In the genomic region with DNA sequence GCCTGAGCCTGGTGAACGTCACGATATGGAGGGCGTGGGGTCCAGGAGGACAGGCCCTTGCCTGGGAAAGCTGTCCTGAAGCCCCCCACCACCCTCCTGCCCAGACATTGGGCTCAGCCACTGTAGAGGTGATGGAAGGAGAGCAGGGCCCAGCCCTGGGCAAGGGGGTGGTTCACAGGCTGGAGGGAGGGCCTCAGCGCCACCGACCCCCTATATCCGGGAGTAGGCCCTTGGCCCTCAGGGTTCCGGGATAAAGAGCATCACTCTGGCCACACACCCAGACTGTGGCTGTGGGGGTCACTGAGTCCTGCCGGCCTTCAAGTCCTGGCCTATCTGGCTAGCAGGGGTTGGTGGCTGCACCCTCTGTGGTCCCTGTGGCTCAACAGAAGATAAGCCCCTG, we compare ENCODE assay signal across 15 cellular contexts. TPM values are rescaled to one million over a fixed set of nuclear protein-coding genes. Genes with fewer than 3 reads are reported as not detected.
A peak's percentile ranks its signal among the peaks of the same experiment; 100 is the strongest.
DNase-seq lines count a peak whose midpoint lies in the region; ATAC-seq, FAIRE-seq and TF ChIP-seq lines count a peak whose summit lies in the region.
"Had no signal": no experiment of that assay in that cellular context is flagged by ENCODE, and none has a peak within 500 bp of the region (broad histone marks: within the 10 kb centered on the region; RNA-seq: fewer than 3 reads in every experiment).

No MANE protein-coding gene starts in this region.

- H3K4me3 Mint-ChIP-seq in activated CD8-positive, alpha-beta T cell treated with anti-CD3 and anti-CD28 coated beads, Interleukin-2, amount 10 ng/mL, durations not matched to agents 7 days and 5 days, result no peak overlapping the region
- H3K4me3 Mint-ChIP-seq in activated CD8-positive, alpha-beta T cell treated with anti-CD3 and anti-CD28 coated beads for 36 hours, result no peak overlapping the region
- H3K4me3 Mint-ChIP-seq: CD8-positive, alpha-beta T cell had no signal

- H3K9me3 Mint-ChIP-seq in activated CD8-positive, alpha-beta T cell treated with anti-CD3 and anti-CD28 coated beads, Interleukin-2, amount 10 ng/mL, durations not matched to agents 7 days and 5 days (ENCODE audit: insufficient read depth), result no peaks in the 10 kb centered on the region
- no peaks in the 10 kb centered on the region for H3K9me3 Mint-ChIP-seq in activated CD8-positive, alpha-beta T cell treated with anti-CD3 and anti-CD28 coated beads for 36 hours
- H3K9me3 Mint-ChIP-seq: CD8-positive, alpha-beta T cell had no signal

- no peaks in the 10 kb centered on the region for H3K36me3 Mint-ChIP-seq in activated CD8-positive, alpha-beta T cell treated with anti-CD3 and anti-CD28 coated beads, Interleukin-2, amount 10 ng/mL, durations not matched to agents 7 days and 5 days (ENCODE audit: low read depth)
- H3K36me3 Mint-ChIP-seq in activated CD8-positive, alpha-beta T cell treated with anti-CD3 and anti-CD28 coated beads for 36 hours (ENCODE audit: low read depth), result no peaks in the 10 kb centered on the region
- H3K36me3 Mint-ChIP-seq: CD8-positive, alpha-beta T cell had no signal

- POLR2A ChIA-PET in activated CD8-positive, alpha-beta T cell treated with anti-CD3 and anti-CD28 coated beads, Interleukin-2, amount 10 ng/mL, durations not matched to agents 7 days and 5 days (lab: Charles Lee), result no interaction called here
- POLR2A ChIA-PET in activated CD8-positive, alpha-beta T cell treated with anti-CD3 and anti-CD28 coated beads for 36 hours (lab: Charles Lee), result no interaction called here
- POLR2A ChIA-PET in RWPE1 (lab: Yijun Ruan, JAX; ENCODE audit: low non-redundant PET), result no interaction called here

- TF ChIP-seq CTCF in activated CD8-positive, alpha-beta T cell treated with anti-CD3 and anti-CD28 coated beads for 36 hours (IDR thresholded peaks at IDR 0.05), result no peak
- TF ChIP-seq CTCF in RWPE1 (conservative IDR thresholded peaks at IDR 0.05; ENCODE audit: low read depth), result no peak
- TF ChIP-seq CTCF in kidney (IDR thresholded peaks at IDR 0.05; ENCODE audit: borderline replicate concordance, extremely low read depth, insufficient read depth), result no peak

- intact Hi-C loops in activated CD8-positive, alpha-beta T cell treated with anti-CD3 and anti-CD28 coated beads for 36 hours (cut with micrococcal nuclease), result no loop called here
- intact Hi-C loops in kidney (cut with DNase I) (no loop called here), posterior vena cava (cut with DNase I) (loop anchor here (2.0 to 10.0 kb wide), 3 partner anchors 194 to 534 kb away; a partner anchor contains a TSS)

- CTCF ChIA-PET in activated CD8-positive, alpha-beta T cell treated with anti-CD3 and anti-CD28 coated beads, Interleukin-2, amount 10 ng/mL, durations not matched to agents 7 days and 5 days (lab: Charles Lee), result no interaction called here
- CTCF ChIA-PET in activated CD8-positive, alpha-beta T cell treated with anti-CD3 and anti-CD28 coated beads for 36 hours (lab: Charles Lee), result interaction anchor here (11.5 kb wide), 1 partner anchor 193 kb away, joined by 197 read pairs; no protein-coding TSS in a partner anchor
- CTCF ChIA-PET in RWPE1 (lab: Yijun Ruan, JAX), result interaction anchor here (1.0 kb wide), 1 partner anchor 192 kb away, joined by 7 read pairs; no protein-coding TSS in a partner anchor

- peaks cover 0 to 2% of the 10 kb centered on the region in 2 donors for H3K36me3 ChIP-seq in kidney (ENCODE audit: control insufficient read depth in 1 of 2, insufficient read depth in 2 of 2, low read length in 2 of 2)

- H3K4me1 Mint-ChIP-seq in activated CD8-positive, alpha-beta T cell treated with anti-CD3 and anti-CD28 coated beads, Interleukin-2, amount 10 ng/mL, durations not matched to agents 7 days and 5 days (ENCODE audit: low read depth), result peaks cover 2% of the 10 kb centered on the region
- no peaks in the 10 kb centered on the region for H3K4me1 Mint-ChIP-seq in activated CD8-positive, alpha-beta T cell treated with anti-CD3 and anti-CD28 coated beads for 36 hours (ENCODE audit: low read depth)

- H3K27ac ChIP-seq in RWPE1 (peak overlapping the region; percentile 7), kidney (ENCODE audit: low read depth in 2 of 2, low read length in 2 of 2) (no peak overlapping the region)
- H3K27ac ChIP-seq: BLaER1 had no signal

- peak overlapping the region; percentile 57 for H3K27ac Mint-ChIP-seq in activated CD8-positive, alpha-beta T cell treated with anti-CD3 and anti-CD28 coated beads, Interleukin-2, amount 10 ng/mL, durations not matched to agents 7 days and 5 days
- no peak overlapping the region for H3K27ac Mint-ChIP-seq in activated CD8-positive, alpha-beta T cell treated with anti-CD3 and anti-CD28 coated beads for 36 hours
- H3K27ac Mint-ChIP-seq: CD8-positive, alpha-beta T cell had no signal

- FAIRE-seq in kidney (lab: Jason Lieb, UNC), result no peak

- H3K27me3 Mint-ChIP-seq in activated CD8-positive, alpha-beta T cell treated with anti-CD3 and anti-CD28 coated beads, Interleukin-2, amount 10 ng/mL, durations not matched to agents 7 days and 5 days (ENCODE audit: low read depth), result no peaks in the 10 kb centered on the region
- no peaks in the 10 kb centered on the region for H3K27me3 Mint-ChIP-seq in activated CD8-positive, alpha-beta T cell treated with anti-CD3 and anti-CD28 coated beads for 36 hours

- no peaks in the 10 kb centered on the region for H3K9me3 ChIP-seq in kidney (ENCODE audit: control insufficient read depth in 1 of 2, low read length in 2 of 2)
- H3K9me3 ChIP-seq: HAP-1 had no signal

- DNase-seq in activated CD8-positive, alpha-beta T cell treated with anti-CD3 and anti-CD28 coated beads, Interleukin-2, amount 10 ng/mL, durations not matched to agents 7 days and 5 days, result no peak
- DNase-seq in activated CD8-positive, alpha-beta T cell treated with anti-CD3 and anti-CD28 coated beads for 36 hours, result no peak
- DNase-seq in RWPE1 (ENCODE audit: low spot score) (no peak), kidney (peak; percentile 62), posterior vena cava (ENCODE audit: low spot score) (peak; percentile 76), midbrain (lab: John Stamatoyannopoulos, UW) (no peak)
- DNase-seq in activated effector memory CD4-positive, alpha-beta T cell treated with Interleukin-2 at 50 U/mL for 16 hours, result no peak
- DNase-seq: 8988T; Calu3; CD8-positive, alpha-beta T cell; DMS79 treated with DMSO at 0.1 percent for 48 hours; GF-D8 had no signal

- no peaks in the 10 kb centered on the region for H3K4me1 ChIP-seq in kidney (ENCODE audit: control insufficient read depth in 1 of 2, insufficient read depth in 1 of 2, low read depth in 1 of 2, low read length in 2 of 2)
- H3K4me1 ChIP-seq: HAP-1 had no signal

- no peak overlapping the region for H3K4me3 ChIP-seq in kidney (ENCODE audit: low read length in 2 of 2)
- H3K4me3 ChIP-seq: BLaER1, HAP-1 had no signal

- ATAC-seq in activated CD8-positive, alpha-beta T cell treated with anti-CD3 and anti-CD28 coated beads, Interleukin-2, amount 10 ng/mL, durations not matched to agents 7 days and 5 days, result no peak
- ATAC-seq in activated CD8-positive, alpha-beta T cell treated with anti-CD3 and anti-CD28 coated beads for 36 hours, result no peak
- no peak for ATAC-seq in GM21390 (IDR thresholded peaks at IDR 0.05; ENCODE audit: unreplicated experiment)
- ATAC-seq: CD8-positive, alpha-beta T cell had no signal

- no peak overlapping the region for H3K9ac ChIP-seq in kidney (ENCODE audit: low read length in 2 of 2)
- H3K9ac ChIP-seq: BLaER1 had no signal

RNA-seq across cellular contexts. Expression of a gene that starts 55.3 kb away (rescaled TPM):
- total RNA-seq in activated CD8-positive, alpha-beta T cell treated with anti-CD3 and anti-CD28 coated beads, Interleukin-2, amount 10 ng/mL, durations not matched to agents 7 days and 5 days, result not detected
- total RNA-seq in activated CD8-positive, alpha-beta T cell treated with anti-CD3 and anti-CD28 coated beads for 36 hours, result 1 to 10 TPM; 1.2 to 1.4 TPM
- total RNA-seq in kidney (35.8 TPM), posterior vena cava (10 to 100 TPM; 14.7 to 17.0 TPM)
- polyA plus RNA-seq in kidney (ENCODE audit: insufficient read depth, low read depth, low replicate concordance), result 28.2 TPM

Comparison
In these comparisons a context has a peak if more than half of its experiments do, and no peak if none do; other contexts are left out.
1. DNase-seq: peak in kidney (single experiment) and posterior vena cava (single experiment); none in activated CD8-positive, alpha-beta T cell treated with anti-CD3 and anti-CD28 coated beads, Interleukin-2, amount 10 ng/mL, durations not matched to agents 7 days and 5 days (single experiment), activated CD8-positive, alpha-beta T cell treated with anti-CD3 and anti-CD28 coated beads for 36 hours (single experiment), RWPE1 (single experiment), activated effector memory CD4-positive, alpha-beta T cell treated with Interleukin-2 at 50 U/mL for 16 hours (single experiment) and midbrain (single experiment).
2. RNA of a gene that starts 55.3 kb away (total RNA-seq): 35.8 TPM in kidney (single experiment) and 14.7 to 17.0 TPM in posterior vena cava; 1.2 to 1.4 TPM in activated CD8-positive, alpha-beta T cell treated with anti-CD3 and anti-CD28 coated beads for 36 hours and not detected in activated CD8-positive, alpha-beta T cell treated with anti-CD3 and anti-CD28 coated beads, Interleukin-2, amount 10 ng/mL, durations not matched to agents 7 days and 5 days; every median in the first group is over 4 times any median in the second.
3. intact Hi-C loops: an anchor here in posterior vena cava (2.0 to 10.0 kb wide); none called in activated CD8-positive, alpha-beta T cell treated with anti-CD3 and anti-CD28 coated beads for 36 hours and kidney.